ENCODE assay signal across 9 cellular contexts in genomic region chr4:158496030-158496741, GRCh38. TPM values are rescaled to one million over a fixed set of nuclear protein-coding genes. Genes with fewer than 3 reads are reported as not detected.
DNase-seq lines count a peak whose midpoint lies in the region; ATAC-seq lines count a peak whose summit lies in the region.
"Had no signal": no experiment of that assay in that cellular context is flagged by ENCODE, and none has a peak within 500 bp of the region (broad histone marks: within the 10 kb centered on the region; RNA-seq: fewer than 3 reads in every experiment).

No MANE protein-coding gene starts in this region.

- no peak overlapping the region for H3K27ac Mint-ChIP-seq in activated CD8-positive, alpha-beta T cell treated with anti-CD3 and anti-CD28 coated beads, Interleukin-2, amount 10 ng/mL, durations not matched to agents 7 days and 5 days
- H3K27ac Mint-ChIP-seq: naive B cell had no signal

- POLR2A ChIA-PET in activated CD8-positive, alpha-beta T cell treated with anti-CD3 and anti-CD28 coated beads, Interleukin-2, amount 10 ng/mL, durations not matched to agents 7 days and 5 days (lab: Charles Lee): no interaction called here

- no peak for ATAC-seq in activated CD8-positive, alpha-beta T cell treated with anti-CD3 and anti-CD28 coated beads, Interleukin-2, amount 10 ng/mL, durations not matched to agents 7 days and 5 days
- no peak for ATAC-seq in HG02588 (IDR thresholded peaks at IDR 0.05; ENCODE audit: unreplicated experiment)
- ATAC-seq in HG03521 (IDR thresholded peaks at IDR 0.05; ENCODE audit: unreplicated experiment): no peak

- CTCF ChIA-PET in activated CD8-positive, alpha-beta T cell treated with anti-CD3 and anti-CD28 coated beads, Interleukin-2, amount 10 ng/mL, durations not matched to agents 7 days and 5 days (lab: Charles Lee): interaction anchor here (1.0 to 1.4 kb wide), 2 partner anchors 16 to 22 kb away, joined by 3 to 5 read pairs; no protein-coding TSS in a partner anchor

- H3K9me3 Mint-ChIP-seq in activated CD8-positive, alpha-beta T cell treated with anti-CD3 and anti-CD28 coated beads, Interleukin-2, amount 10 ng/mL, durations not matched to agents 7 days and 5 days (ENCODE audit: insufficient read depth): no peaks in the 10 kb centered on the region

- no peaks in the 10 kb centered on the region for H3K4me1 Mint-ChIP-seq in activated CD8-positive, alpha-beta T cell treated with anti-CD3 and anti-CD28 coated beads, Interleukin-2, amount 10 ng/mL, durations not matched to agents 7 days and 5 days (ENCODE audit: low read depth)
- H3K4me1 Mint-ChIP-seq: naive B cell had no signal

- H3K4me3 Mint-ChIP-seq in activated CD8-positive, alpha-beta T cell treated with anti-CD3 and anti-CD28 coated beads, Interleukin-2, amount 10 ng/mL, durations not matched to agents 7 days and 5 days: no peak overlapping the region
- H3K4me3 Mint-ChIP-seq: naive B cell had no signal

- H3K27me3 Mint-ChIP-seq in activated CD8-positive, alpha-beta T cell treated with anti-CD3 and anti-CD28 coated beads, Interleukin-2, amount 10 ng/mL, durations not matched to agents 7 days and 5 days (ENCODE audit: low read depth): no peaks in the 10 kb centered on the region

- DNase-seq in DMS 273 (lab: John Stamatoyannopoulos, UW; ENCODE audit: unreplicated experiment) (peak; percentile 32), DMS 273 treated with DMSO at 0.1 percent for 48 hours (lab: John Stamatoyannopoulos, UW) (no peak), HuH-7 (ENCODE audit: low spot score) (peak; percentile 50), islet precursor cell (peak; percentile 72), hippocampal formation (lab: John Stamatoyannopoulos, UW) (no peak)
- peak; percentile 40 for DNase-seq in activated CD8-positive, alpha-beta T cell treated with anti-CD3 and anti-CD28 coated beads, Interleukin-2, amount 10 ng/mL, durations not matched to agents 7 days and 5 days
- DNase-seq: naive B cell had no signal

- H3K36me3 Mint-ChIP-seq in activated CD8-positive, alpha-beta T cell treated with anti-CD3 and anti-CD28 coated beads, Interleukin-2, amount 10 ng/mL, durations not matched to agents 7 days and 5 days (ENCODE audit: low read depth): no peaks in the 10 kb centered on the region
- H3K36me3 Mint-ChIP-seq: naive B cell had no signal

RNA-seq across cellular contexts. Expression of gene RXFP1, which starts 25.5 kb away (rescaled TPM):
- not detected for total RNA-seq in activated CD8-positive, alpha-beta T cell treated with anti-CD3 and anti-CD28 coated beads, Interleukin-2, amount 10 ng/mL, durations not matched to agents 7 days and 5 days

Comparison
In these comparisons a context has a peak if more than half of its experiments do, and no peak if none do; other contexts are left out.
1. DNase-seq: peak in DMS 273 (single experiment), HuH-7 (single experiment), activated CD8-positive, alpha-beta T cell treated with anti-CD3 and anti-CD28 coated beads, Interleukin-2, amount 10 ng/mL, durations not matched to agents 7 days and 5 days (single experiment) and islet precursor cell (single experiment); none in DMS 273 treated with DMSO at 0.1 percent for 48 hours (single experiment) and hippocampal formation (0 of 2).